Comparison of ENCODE assay signal across 1 cellular context in the genomic region with DNA sequence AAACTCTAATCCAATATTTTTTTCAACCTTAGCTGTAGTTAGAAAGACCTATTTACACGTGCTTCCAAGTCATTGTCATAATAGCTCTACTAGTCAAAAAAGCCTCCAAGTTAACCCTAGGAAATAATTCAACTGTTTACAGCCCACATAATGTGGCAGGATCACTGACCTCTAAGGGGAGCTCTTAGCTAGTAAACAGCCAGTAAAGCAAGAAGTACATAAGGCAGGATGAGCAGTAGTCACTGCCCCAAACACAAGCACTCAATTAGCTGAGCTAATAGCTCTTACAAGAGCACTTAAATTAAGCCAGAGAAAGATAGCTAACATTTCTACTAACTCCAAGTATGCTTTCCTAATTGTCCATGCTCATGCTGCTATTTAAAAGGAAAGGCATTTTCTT.
TF ChIP-seq lines count a peak whose summit lies in the region.

No MANE protein-coding gene starts in this region.

TF ChIP-seq in GM12878, 131 proteins besides CTCF, POLR2A, EP300 and RAD21 (continued from another document):
- TF ChIP-seq, protein P1, sequence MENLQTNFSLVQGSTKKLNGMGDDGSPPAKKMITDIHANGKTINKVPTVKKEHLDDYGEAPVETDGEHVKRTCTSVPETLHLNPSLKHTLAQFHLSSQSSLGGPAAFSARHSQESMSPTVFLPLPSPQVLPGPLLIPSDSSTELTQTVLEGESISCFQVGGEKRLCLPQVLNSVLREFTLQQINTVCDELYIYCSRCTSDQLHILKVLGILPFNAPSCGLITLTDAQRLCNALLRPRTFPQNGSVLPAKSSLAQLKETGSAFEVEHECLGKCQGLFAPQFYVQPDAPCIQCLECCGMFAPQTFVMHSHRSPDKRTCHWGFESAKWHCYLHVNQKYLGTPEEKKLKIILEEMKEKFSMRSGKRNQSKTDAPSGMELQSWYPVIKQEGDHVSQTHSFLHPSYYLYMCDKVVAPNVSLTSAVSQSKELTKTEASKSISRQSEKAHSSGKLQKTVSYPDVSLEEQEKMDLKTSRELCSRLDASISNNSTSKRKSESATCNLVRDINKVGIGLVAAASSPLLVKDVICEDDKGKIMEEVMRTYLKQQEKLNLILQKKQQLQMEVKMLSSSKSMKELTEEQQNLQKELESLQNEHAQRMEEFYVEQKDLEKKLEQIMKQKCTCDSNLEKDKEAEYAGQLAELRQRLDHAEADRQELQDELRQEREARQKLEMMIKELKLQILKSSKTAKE (IDR thresholded peaks at IDR 0.05; ENCODE audit: low read depth, poor library complexity, severe bottlenecking), result peak; percentile 38
- TF ChIP-seq YY1 (IDR thresholded peaks at IDR 0.05; ENCODE audit: low read depth, low read length), result 0 out of 2 replicates have a peak, but pooled peaks have one; percentile 37
